Comparison of ENCODE assay signal across 19 cellular contexts in the genomic region with DNA sequence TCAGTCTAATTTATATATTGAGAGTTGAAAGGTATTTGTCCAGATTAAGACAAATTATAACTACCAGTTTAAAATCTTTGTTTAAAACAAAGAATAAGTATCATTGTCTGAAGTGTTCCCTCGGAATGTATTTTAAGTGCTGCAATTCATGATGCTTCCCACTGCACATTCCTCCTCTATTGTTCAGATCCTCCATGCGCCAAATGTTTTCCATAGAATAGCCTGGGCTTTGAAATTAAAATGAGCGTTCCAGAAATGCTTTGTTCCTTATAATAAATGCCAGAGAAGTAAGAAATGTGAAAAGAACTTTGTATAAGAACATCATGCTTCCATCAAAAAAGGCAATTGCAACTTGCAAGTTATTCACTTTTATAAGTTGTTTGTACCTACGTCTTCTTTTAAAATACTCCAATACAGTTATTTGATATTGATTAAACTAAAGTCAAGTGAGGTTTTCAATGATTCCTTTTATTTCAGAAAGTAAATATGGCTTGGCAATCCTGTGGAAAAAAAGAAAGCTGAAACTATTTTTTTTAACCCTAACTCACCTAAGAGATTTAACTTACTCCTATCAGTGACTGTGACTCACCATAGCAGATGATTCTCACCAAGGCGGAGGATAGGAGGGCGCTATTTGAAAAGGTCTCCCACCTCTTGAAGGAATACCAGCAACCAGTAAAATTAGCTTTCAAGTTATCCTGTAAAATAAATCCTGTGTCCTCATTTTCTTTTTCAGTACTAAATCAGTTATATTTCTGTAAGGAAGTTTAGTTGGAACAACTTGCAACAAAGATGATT.
DNase-seq lines count a peak whose midpoint lies in the region; ATAC-seq, FAIRE-seq and TF ChIP-seq lines count a peak whose summit lies in the region.
"Had no signal": no experiment of that assay in that cellular context is flagged by ENCODE, and none has a peak within 500 bp of the region (broad histone marks: within the 10 kb centered on the region; RNA-seq: fewer than 3 reads in every experiment).

No MANE protein-coding gene starts in this region.

- H3K27ac ChIP-seq in iPS-18a (ENCODE audit: low read length) (peak overlapping the region; percentile 56), upper lobe of right lung (no peak overlapping the region)
- H3K27ac ChIP-seq: BLaER1, prostate gland, RWPE1, WERI-Rb-1 had no signal

- H3K4me1 Mint-ChIP-seq in HFFc6 (ENCODE audit: low read depth) = peaks cover 57% of the 10 kb centered on the region

- ATAC-seq in upper lobe of right lung = no peak
- ATAC-seq in HG03342 (IDR thresholded peaks at IDR 0.05; ENCODE audit: unreplicated experiment) = no peak

- no peaks in the 10 kb centered on the region; the same call in 1 of the 2 replicates for H3K9me3 Mint-ChIP-seq in HFFc6
- H3K9me3 Mint-ChIP-seq: activated CD4-positive, alpha-beta memory T cell treated with anti-CD3 and anti-CD28 coated beads, Interleukin-2, amount 10 ng/mL, durations not matched to agents 7 days and 5 days; activated naive CD8-positive, alpha-beta T cell treated with anti-CD3 and anti-CD28 coated beads for 36 hours had no signal

- peak; percentile 50 for FAIRE-seq in urothelium cell line (lab: Jason Lieb, UNC)
- FAIRE-seq: GM18507, GM19239 had no signal

- H3K9me3 ChIP-seq in iPS-18a (ENCODE audit: control insufficient read depth, low read depth, low read length) (no peaks in the 10 kb centered on the region), upper lobe of right lung (no peaks in the 10 kb centered on the region)
- H3K9me3 ChIP-seq: prostate gland had no signal

- H3K27ac Mint-ChIP-seq in HFFc6 = peak overlapping the region; percentile 34
- H3K27ac Mint-ChIP-seq: activated CD4-positive, alpha-beta memory T cell treated with anti-CD3 and anti-CD28 coated beads, Interleukin-2, amount 10 ng/mL, durations not matched to agents 7 days and 5 days; activated naive CD8-positive, alpha-beta T cell treated with anti-CD3 and anti-CD28 coated beads for 36 hours had no signal

- H3K9ac ChIP-seq in iPS-18a (ENCODE audit: low read length) = no peak overlapping the region
- H3K9ac ChIP-seq: BLaER1 had no signal

- H3K4me3 ChIP-seq in iPS-18a (ENCODE audit: low read length) (peak overlapping the region; percentile 22), upper lobe of right lung (no peak overlapping the region)
- H3K4me3 ChIP-seq: BLaER1, prostate gland had no signal

- TF ChIP-seq CTCF in HFFc6 (IDR thresholded peaks at IDR 0.05) (no peak), upper lobe of right lung (IDR thresholded peaks at IDR 0.05) (no peak)

- H3K27me3 ChIP-seq in iPS-18a (ENCODE audit: control insufficient read depth, insufficient read depth, low read length) (no peaks in the 10 kb centered on the region), upper lobe of right lung (no peaks in the 10 kb centered on the region)
- H3K27me3 ChIP-seq: BLaER1 had no signal

- H3K4me1 ChIP-seq in iPS-18a (ENCODE audit: control insufficient read depth, low read depth, low read length) (peaks cover 10% of the 10 kb centered on the region), upper lobe of right lung (no peaks in the 10 kb centered on the region)
- H3K4me1 ChIP-seq: prostate gland had no signal

- no peaks in the 10 kb centered on the region for H3K36me3 ChIP-seq in iPS-18a (ENCODE audit: control insufficient read depth, low read depth, low read length)
- H3K36me3 ChIP-seq in upper lobe of right lung = no peaks in the 10 kb centered on the region
- H3K36me3 ChIP-seq: BLaER1, prostate gland, WERI-Rb-1 had no signal

- H3K27me3 Mint-ChIP-seq in HFFc6 (ENCODE audit: insufficient read depth) = no peaks in the 10 kb centered on the region
- H3K27me3 Mint-ChIP-seq: activated naive CD8-positive, alpha-beta T cell treated with anti-CD3 and anti-CD28 coated beads for 36 hours had no signal

- DNase-seq in HFFc6 (peak; percentile 3), astrocyte of the hippocampus (ENCODE audit: low read depth, low spot score) (peak; percentile 69), urothelium cell line (ENCODE audit: low spot score) (peak; percentile 37), upper lobe of right lung (no peak)
- DNase-seq in NK-92 treated with Interleukin-12 subunit alpha and Interleukin-12 subunit beta, amount 100 ng/mL, for 24 hours (lab: John Stamatoyannopoulos, UW) = no peak
- DNase-seq: activated CD4-positive, alpha-beta memory T cell treated with anti-CD3 and anti-CD28 coated beads, Interleukin-2, amount 10 ng/mL, durations not matched to agents 7 days and 5 days; activated naive CD8-positive, alpha-beta T cell treated with anti-CD3 and anti-CD28 coated beads for 36 hours; activated T-cell treated with anti-CD3 and anti-CD28 coated beads, Interleukin-2, amount 50 U/mL, for 48 hours; central memory CD4-positive, alpha-beta T cell; NCI-H187 treated with DMSO at 0.1 percent for 48 hours; NCI-H345; WERI-Rb-1 had no signal

- intact Hi-C loops in upper lobe of right lung (cut with DNase I) = no loop called here

- peak overlapping the region; percentile 5 for H3K4me3 Mint-ChIP-seq in HFFc6
- H3K4me3 Mint-ChIP-seq: activated CD4-positive, alpha-beta memory T cell treated with anti-CD3 and anti-CD28 coated beads, Interleukin-2, amount 10 ng/mL, durations not matched to agents 7 days and 5 days; activated naive CD8-positive, alpha-beta T cell treated with anti-CD3 and anti-CD28 coated beads for 36 hours had no signal

- no peaks in the 10 kb centered on the region; the same call in 1 of the 2 replicates for H3K36me3 Mint-ChIP-seq in HFFc6 (ENCODE audit: low read depth)
- H3K36me3 Mint-ChIP-seq: activated naive CD8-positive, alpha-beta T cell treated with anti-CD3 and anti-CD28 coated beads for 36 hours had no signal

Comparison
In these comparisons a context has a peak if more than half of its experiments do, and no peak if none do; other contexts are left out.
1. DNase-seq: peak in HFFc6 (single experiment), astrocyte of the hippocampus (single experiment) and urothelium cell line (single experiment); none in NK-92 treated with Interleukin-12 subunit alpha and Interleukin-12 subunit beta, amount 100 ng/mL, for 24 hours (single experiment) and upper lobe of right lung (single experiment).